In the genomic region with DNA sequence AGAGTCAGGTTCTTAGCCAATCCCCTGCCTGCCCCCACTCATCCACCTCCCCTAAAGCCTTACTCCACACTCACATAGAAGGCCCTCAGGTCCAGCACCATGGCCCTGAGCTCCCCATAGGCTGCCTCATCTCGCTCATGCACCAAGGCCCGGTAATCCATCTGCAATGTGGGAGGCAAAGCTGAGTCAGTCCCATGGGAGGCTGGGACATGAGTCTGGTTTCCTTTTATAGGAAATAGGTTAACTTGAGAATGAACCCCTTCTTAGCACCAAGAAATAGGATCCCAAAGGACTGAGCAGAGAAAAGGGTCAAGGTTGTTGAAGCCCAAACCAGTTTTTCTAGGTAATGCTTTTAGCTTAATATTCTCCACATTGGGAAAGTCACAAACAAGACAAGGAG, we compare ENCODE assay signal across 14 cellular contexts. TPM values are rescaled to one million over a fixed set of nuclear protein-coding genes. Genes with fewer than 3 reads are reported as not detected.
A peak's percentile ranks its signal among the peaks of the same experiment; 100 is the strongest.
DNase-seq lines count a peak whose midpoint lies in the region; ATAC-seq lines count a peak whose summit lies in the region.
"Had no signal": no experiment of that assay in that cellular context is flagged by ENCODE, and none has a peak within 500 bp of the region (broad histone marks: within the 10 kb centered on the region; RNA-seq: fewer than 3 reads in every experiment).

No MANE protein-coding gene starts in this region.

- H3K9ac ChIP-seq in BLaER1 (peak overlapping the region; percentile 30; the same call in 1 of the 2 replicates), GM23248 (no peak overlapping the region)

- H3K27ac ChIP-seq in BLaER1: no peak overlapping the region
- H3K27ac ChIP-seq in GM23248: peak overlapping the region; percentile 37

- H4K20me1 ChIP-seq in BLaER1 (peaks cover 35% of the 10 kb centered on the region), GM23248 (ENCODE audit: insufficient read depth) (no peaks in the 10 kb centered on the region)

- H3K9me3 ChIP-seq in BLaER1 (no peaks in the 10 kb centered on the region), GM23248 (ENCODE audit: low read depth) (no peaks in the 10 kb centered on the region)

- in situ Hi-C loops in GM23248 (cut with MboI): no loop called here

- H3K4me2 ChIP-seq in BLaER1 (peak overlapping the region; percentile 59), GM23248 (ENCODE audit: unreplicated experiment) (peak overlapping the region; percentile 52)

- peaks cover 41% of the 10 kb centered on the region for H3F3A ChIP-seq in GM23248 (ENCODE audit: insufficient read depth)

- H3K4me3 ChIP-seq in BLaER1 (no peak overlapping the region), GM23248 (no peak overlapping the region)

- no peak overlapping the region for H3K4me3 Mint-ChIP-seq in activated naive CD8-positive, alpha-beta T cell treated with anti-CD3 and anti-CD28 coated beads for 36 hours

- H3K27me3 Mint-ChIP-seq in activated naive CD8-positive, alpha-beta T cell treated with anti-CD3 and anti-CD28 coated beads for 36 hours: no peaks in the 10 kb centered on the region

- peaks cover 70% of the 10 kb centered on the region for H3K4me1 ChIP-seq in BLaER1
- H3K4me1 ChIP-seq in GM23248 (ENCODE audit: insufficient read depth): peaks cover 46% of the 10 kb centered on the region

- H3K4me1 Mint-ChIP-seq in activated naive CD8-positive, alpha-beta T cell treated with anti-CD3 and anti-CD28 coated beads for 36 hours: peaks cover 52% of the 10 kb centered on the region

- no peaks in the 10 kb centered on the region for H3K9me3 Mint-ChIP-seq in activated naive CD8-positive, alpha-beta T cell treated with anti-CD3 and anti-CD28 coated beads for 36 hours

- H3K27ac Mint-ChIP-seq in activated naive CD8-positive, alpha-beta T cell treated with anti-CD3 and anti-CD28 coated beads for 36 hours: peak overlapping the region; percentile 54

- WGBS in GM23248 (ENCODE audit: low coverage in 1 of 2, low lambda C conversion rate in 2 of 2, missing lambda C conversion rate in 2 of 2), 2 experiments: 8 to 14% methylated on average over 2 of the region's 2 CpGs

- H3K36me3 ChIP-seq in BLaER1 (peaks cover 41% of the 10 kb centered on the region), GM23248 (ENCODE audit: low read depth) (peaks cover 6% of the 10 kb centered on the region; the same call in 1 of the 2 replicates)

- no peak for ATAC-seq in HG02759 (IDR thresholded peaks at IDR 0.05; ENCODE audit: unreplicated experiment)

- H3K79me2 ChIP-seq in GM23248 (ENCODE audit: insufficient read depth): peaks cover 55% of the 10 kb centered on the region

- no peak overlapping the region for H2AFZ ChIP-seq in GM23248

- DNase-seq in GM23248 (peak; percentile 87), myocyte (ENCODE audit: low read depth) (peak; percentile 57), NCI-H1092 treated with DMSO at 0.1 percent for 48 hours (lab: John Stamatoyannopoulos, UW) (no peak), NOMO-1 treated with DMSO at 0.1 percent for 48 hours (lab: John Stamatoyannopoulos, UW; ENCODE audit: unreplicated experiment) (no peak), DMS114 treated with DMSO at 0.1 percent for 48 hours (lab: John Stamatoyannopoulos, UW; ENCODE audit: unreplicated experiment) (no peak)
- DNase-seq in activated naive CD8-positive, alpha-beta T cell treated with anti-CD3 and anti-CD28 coated beads for 36 hours: no peak
- DNase-seq: effector CD8-positive, alpha-beta T cell; kidney glomerular epithelial cell; NCI-H1436; NCI-H524 treated with DMSO at 0.1 percent for 48 hours; stimulated activated CD4-positive, alpha-beta T cell treated with anti-CD3 and anti-CD28 coated beads, Interleukin-4, amount 100 ng/mL, for 24 hours; stimulated activated naive CD4-positive, alpha-beta T cell had no signal

- peaks cover 65% of the 10 kb centered on the region for H3K36me3 Mint-ChIP-seq in activated naive CD8-positive, alpha-beta T cell treated with anti-CD3 and anti-CD28 coated beads for 36 hours

- H3K9me2 ChIP-seq in GM23248 (ENCODE audit: insufficient read depth): no peaks in the 10 kb centered on the region

- H3K27me3 ChIP-seq in BLaER1 (no peaks in the 10 kb centered on the region), GM23248 (replicated peaks; ENCODE audit: insufficient read depth) (no peaks in the 10 kb centered on the region)

RNA-seq across cellular contexts. Expression of a gene that starts 2.1 kb away (rescaled TPM):
- 17.1 and 22.9 TPM in 2 replicates for total RNA-seq in GM23248 (2014; rRNA removed; shearing (Covaris generic))
- 27.4 and 28.7 TPM in 2 replicates for polyA plus RNA-seq in GM23248 (2016; fragmentation: Nextera tagmentation; extraction: Ambion mirVana)
- total RNA-seq in activated naive CD8-positive, alpha-beta T cell treated with anti-CD3 and anti-CD28 coated beads for 36 hours: 10 to 100 TPM; 39.1 to 40.1 TPM
- total RNA-seq in myocyte: 18.8 and 25.4 TPM in 2 replicates
- polyA plus RNA-seq in myocyte (2012): 30.2 TPM

RNA-seq across cellular contexts. Expression of a gene that starts 2.9 kb away (rescaled TPM):
- 38.3 and 41.4 TPM in 2 replicates for total RNA-seq in GM23248 (2014; rRNA removed; shearing (Covaris generic))
- 158 and 164 TPM in 2 replicates for polyA plus RNA-seq in GM23248 (2016; fragmentation: Nextera tagmentation; extraction: Ambion mirVana)
- total RNA-seq in activated naive CD8-positive, alpha-beta T cell treated with anti-CD3 and anti-CD28 coated beads for 36 hours: 100 to 1,000 TPM; 541 to 558 TPM
- 107 and 129 TPM in 2 replicates for total RNA-seq in myocyte
- polyA plus RNA-seq in myocyte (2012): 130 TPM

RNA-seq across cellular contexts. Expression of a gene that starts 3.8 kb away (rescaled TPM):
- total RNA-seq in GM23248 (2014; rRNA removed; shearing (Covaris generic)): 40.3 and 50.0 TPM in 2 replicates
- 29.4 and 36.7 TPM in 2 replicates for polyA plus RNA-seq in GM23248 (2016; fragmentation: Nextera tagmentation; extraction: Ambion mirVana)
- 10 to 100 TPM; 82.2 to 86.5 TPM for total RNA-seq in activated naive CD8-positive, alpha-beta T cell treated with anti-CD3 and anti-CD28 coated beads for 36 hours
- total RNA-seq in myocyte: 57.6 and 60.4 TPM in 2 replicates
- polyA plus RNA-seq in myocyte (2012): 44.4 TPM

RNA-seq across cellular contexts. Expression of a gene that starts 7.5 kb away (rescaled TPM):
- total RNA-seq in GM23248 (2014; rRNA removed; shearing (Covaris generic)): 58.9 and 67.7 TPM in 2 replicates
- 144 and 147 TPM in 2 replicates for polyA plus RNA-seq in GM23248 (2016; fragmentation: Nextera tagmentation; extraction: Ambion mirVana)
- total RNA-seq in activated naive CD8-positive, alpha-beta T cell treated with anti-CD3 and anti-CD28 coated beads for 36 hours: 100 to 1,000 TPM; 476 to 479 TPM
- 423 and 428 TPM in 2 replicates for total RNA-seq in myocyte
- polyA plus RNA-seq in myocyte (2012): 192 TPM

RNA-seq across cellular contexts. Expression of a gene that starts 13.1 kb away (rescaled TPM):
- not detected in 2 replicates for total RNA-seq in GM23248 (2014; rRNA removed; shearing (Covaris generic))
- not detected in 2 replicates for polyA plus RNA-seq in GM23248 (2016; fragmentation: Nextera tagmentation; extraction: Ambion mirVana)
- under 1 TPM in 1 of 2 experiments, not detected in 1; 0.29 TPM for total RNA-seq in activated naive CD8-positive, alpha-beta T cell treated with anti-CD3 and anti-CD28 coated beads for 36 hours
- total RNA-seq in myocyte: 144 and 180 TPM in 2 replicates
- polyA plus RNA-seq in myocyte (2012): 14.7 TPM

Comparison
In these comparisons a context has a peak if more than half of its experiments do, and no peak if none do; other contexts are left out.
1. DNase-seq: peak in GM23248 (single experiment) and myocyte (single experiment); none in activated naive CD8-positive, alpha-beta T cell treated with anti-CD3 and anti-CD28 coated beads for 36 hours (single experiment), NCI-H1092 treated with DMSO at 0.1 percent for 48 hours (single experiment), NOMO-1 treated with DMSO at 0.1 percent for 48 hours (single experiment) and DMS114 treated with DMSO at 0.1 percent for 48 hours (single experiment).